ENCODE assay signal across 15 cellular contexts in the genomic region with DNA sequence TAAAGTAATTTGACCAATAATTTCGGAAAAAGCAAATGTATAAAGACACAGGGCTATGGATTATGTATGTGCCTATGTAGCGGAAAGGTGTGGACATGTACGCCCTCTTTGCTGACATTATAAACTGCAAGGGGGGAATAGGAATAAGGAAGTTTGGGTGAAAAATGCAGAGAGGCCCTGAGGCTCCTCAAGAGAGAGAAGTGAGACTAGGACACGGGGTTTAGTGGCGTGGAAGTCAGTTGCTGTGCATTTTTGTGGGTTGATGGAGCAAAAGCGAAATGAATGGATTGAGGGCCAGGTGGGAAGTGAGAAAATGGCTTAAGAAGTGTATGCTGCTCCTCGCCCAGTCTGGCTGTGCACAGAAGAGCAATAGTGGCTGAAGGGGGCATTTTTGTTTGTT.
DNase-seq lines count a peak whose midpoint lies in the region; TF ChIP-seq lines count a peak whose summit lies in the region.
"Had no signal": no experiment of that assay in that cellular context is flagged by ENCODE, and none has a peak within 500 bp of the region (broad histone marks: within the 10 kb centered on the region; RNA-seq: fewer than 3 reads in every experiment).

No MANE protein-coding gene starts in this region.

- intact Hi-C loops in dendritic cell treated with granulocyte-macrophage colony-stimulating factor and Interleukin-4, amounts not matched to agents 40 ng/mL and 50 ng/mL, for 4 days (cut with micrococcal nuclease), result loop anchor here (5.0 kb wide), 2 partner anchors 72 to 103 kb away; no protein-coding TSS in a partner anchor
- intact Hi-C loops in A673 (cut with micrococcal nuclease; ENCODE audit: unreplicated experiment), result loop anchor here (5.0 kb wide), 1 partner anchor 113 kb away; no protein-coding TSS in a partner anchor

- H3K9me3 ChIP-seq in A673 (ENCODE audit: low read depth, low read length, poor library complexity, severe bottlenecking), result no peaks in the 10 kb centered on the region

- TF ChIP-seq CTCF in GM13976 (IDR thresholded peaks at IDR 0.05; ENCODE audit: borderline replicate concordance, control extremely low read depth, extremely low read depth, insufficient read depth, missing control alignments) (no peak), osteocyte (IDR thresholded peaks at IDR 0.05) (no peak), A673 (conservative IDR thresholded peaks at IDR 0.05; ENCODE audit: low read depth, low read length) (no peak)

- H3K4me1 ChIP-seq in A673 (ENCODE audit: insufficient read depth, low read length, poor library complexity, severe bottlenecking), result no peaks in the 10 kb centered on the region

- peak overlapping the region; percentile 65 for H3K27ac Mint-ChIP-seq in dendritic cell treated with granulocyte-macrophage colony-stimulating factor and Interleukin-4, amounts not matched to agents 40 ng/mL and 50 ng/mL, for 4 days
- H3K27ac Mint-ChIP-seq in osteocyte (ENCODE audit: unreplicated experiment), result peak overlapping the region; percentile 77
- H3K27ac Mint-ChIP-seq: activated CD4-positive, alpha-beta memory T cell treated with anti-CD3 and anti-CD28 coated beads for 36 hours; stimulated activated naive CD8-positive, alpha-beta T cell treated with anti-CD3 and anti-CD28 coated beads, Interleukin-15, Interleukin-2, amounts not matched to agents 100 ng/mL and 50 ng/mL, for 24 hours had no signal

- peaks cover 3% of the 10 kb centered on the region for H3K27me3 Mint-ChIP-seq in dendritic cell treated with granulocyte-macrophage colony-stimulating factor and Interleukin-4, amounts not matched to agents 40 ng/mL and 50 ng/mL, for 4 days
- no peaks in the 10 kb centered on the region for H3K27me3 Mint-ChIP-seq in osteocyte (ENCODE audit: unreplicated experiment)
- H3K27me3 Mint-ChIP-seq: activated CD4-positive, alpha-beta memory T cell treated with anti-CD3 and anti-CD28 coated beads for 36 hours; stimulated activated naive CD8-positive, alpha-beta T cell treated with anti-CD3 and anti-CD28 coated beads, Interleukin-15, Interleukin-2, amounts not matched to agents 100 ng/mL and 50 ng/mL, for 24 hours had no signal

- H3K36me3 Mint-ChIP-seq in dendritic cell treated with granulocyte-macrophage colony-stimulating factor and Interleukin-4, amounts not matched to agents 40 ng/mL and 50 ng/mL, for 4 days (ENCODE audit: low read depth), result no peaks in the 10 kb centered on the region
- H3K36me3 Mint-ChIP-seq in osteocyte (ENCODE audit: unreplicated experiment), result peaks cover 50% of the 10 kb centered on the region
- H3K36me3 Mint-ChIP-seq: activated CD4-positive, alpha-beta memory T cell treated with anti-CD3 and anti-CD28 coated beads for 36 hours had no signal

- peak; percentile 54 for DNase-seq in GM13976 (ENCODE audit: low spot score)
- peak; percentile 93 to 98 for DNase-seq in NOMO-1 (lab: John Stamatoyannopoulos, UW; ENCODE audit: unreplicated experiment in 2 of 2)
- DNase-seq in osteocyte (ENCODE audit: extremely low spot score, unreplicated experiment), result peak; percentile 19
- no peak for DNase-seq in central memory CD4-positive, alpha-beta T cell
- no peak for DNase-seq in A673 (ENCODE audit: low spot score)
- DNase-seq in HUDEP-2 (lab: John Stamatoyannopoulos, UW; ENCODE audit: unreplicated experiment in 76 of 76), result no peak
- DNase-seq in activated CD4-positive, alpha-beta T cell treated with anti-CD3 and anti-CD28 coated beads, Interleukin-2, amount 50 U/mL, for 48 hours, result no peak
- DNase-seq: activated CD4-positive, alpha-beta memory T cell treated with anti-CD3 and anti-CD28 coated beads for 36 hours; activated naive CD4-positive, alpha-beta T cell treated with Interleukin-2 at 50 U/mL for 16 hours; NCI-H1048; NCI-H69; occipital lobe; stimulated activated CD4-positive, alpha-beta T cell treated with anti-CD3 and anti-CD28 coated beads, Interleukin-1b, Interleukin-23, amount 100 ng/mL, for 48 hours had no signal

- BruUV-seq in A673 (replicated peaks; lab: Mats Ljungman, UMichigan), result no TSS peak

- H3K27ac ChIP-seq in A673 (ENCODE audit: low read depth, low read length, poor library complexity, severe bottlenecking), result no peak overlapping the region

- peaks cover 55% of the 10 kb centered on the region for H3K4me1 Mint-ChIP-seq in dendritic cell treated with granulocyte-macrophage colony-stimulating factor and Interleukin-4, amounts not matched to agents 40 ng/mL and 50 ng/mL, for 4 days (ENCODE audit: low read depth)
- peaks cover 27% of the 10 kb centered on the region for H3K4me1 Mint-ChIP-seq in osteocyte (ENCODE audit: unreplicated experiment)

- no peaks in the 10 kb centered on the region for H3K36me3 ChIP-seq in A673 (ENCODE audit: insufficient read depth, low read length, poor library complexity, severe bottlenecking)

- H3K9me3 Mint-ChIP-seq in dendritic cell treated with granulocyte-macrophage colony-stimulating factor and Interleukin-4, amounts not matched to agents 40 ng/mL and 50 ng/mL, for 4 days, result no peaks in the 10 kb centered on the region
- no peaks in the 10 kb centered on the region for H3K9me3 Mint-ChIP-seq in osteocyte (ENCODE audit: unreplicated experiment)
- H3K9me3 Mint-ChIP-seq: activated CD4-positive, alpha-beta memory T cell treated with anti-CD3 and anti-CD28 coated beads for 36 hours; stimulated activated naive CD8-positive, alpha-beta T cell treated with anti-CD3 and anti-CD28 coated beads, Interleukin-15, Interleukin-2, amounts not matched to agents 100 ng/mL and 50 ng/mL, for 24 hours had no signal

- in situ Hi-C loops in GM13976 (cut with MboI; ENCODE audit: low sequenced_read_pairs, unreplicated experiment), result no loop called here

- no peak overlapping the region for H3K4me3 ChIP-seq in A673 (ENCODE audit: low read depth, low read length, poor library complexity, severe bottlenecking)

- POLR2A ChIA-PET in A673 (lab: Charles Lee; ENCODE audit: low non-redundant PET), result no interaction called here

- CTCF ChIA-PET in A673 (lab: Charles Lee), result no interaction called here

- H3K27me3 ChIP-seq in A673 (replicated peaks; ENCODE audit: insufficient read depth, low read depth, low read length, poor library complexity), result no peaks in the 10 kb centered on the region

- no peak overlapping the region for H3K4me3 Mint-ChIP-seq in dendritic cell treated with granulocyte-macrophage colony-stimulating factor and Interleukin-4, amounts not matched to agents 40 ng/mL and 50 ng/mL, for 4 days
- no peak overlapping the region for H3K4me3 Mint-ChIP-seq in osteocyte (ENCODE audit: unreplicated experiment)
- H3K4me3 Mint-ChIP-seq: activated CD4-positive, alpha-beta memory T cell treated with anti-CD3 and anti-CD28 coated beads for 36 hours; stimulated activated naive CD8-positive, alpha-beta T cell treated with anti-CD3 and anti-CD28 coated beads, Interleukin-15, Interleukin-2, amounts not matched to agents 100 ng/mL and 50 ng/mL, for 24 hours had no signal

Comparison
In these comparisons a context has a peak if more than half of its experiments do, and no peak if none do; other contexts are left out.
1. DNase-seq: peak in GM13976 (single experiment), NOMO-1 (2 of 2) and osteocyte (single experiment); none in central memory CD4-positive, alpha-beta T cell (single experiment), A673 (single experiment), HUDEP-2 (0 of 76) and activated CD4-positive, alpha-beta T cell treated with anti-CD3 and anti-CD28 coated beads, Interleukin-2, amount 50 U/mL, for 48 hours (0 of 2).